ENCODE assay signal across 15 cellular contexts in the genomic region with DNA sequence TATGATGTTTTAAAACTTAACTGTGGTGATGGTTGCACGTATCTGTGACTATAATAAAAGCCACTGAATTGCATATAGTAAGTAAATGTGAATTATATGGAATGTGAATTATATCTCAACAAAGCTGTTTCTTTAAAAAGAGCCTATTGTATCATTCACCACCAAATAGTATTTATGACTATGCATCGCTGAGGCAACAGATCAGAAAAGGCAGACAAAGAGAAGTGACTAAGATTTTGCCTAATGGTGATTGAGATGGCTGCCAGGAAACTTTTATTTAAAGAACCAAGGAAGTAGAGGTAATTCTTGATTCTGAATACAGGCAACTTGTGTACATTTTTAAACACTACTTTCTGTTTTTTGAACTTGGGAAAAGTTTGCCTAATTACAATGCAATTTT.
"Had no signal": no experiment of that assay in that cellular context is flagged by ENCODE, and none has a peak within 500 bp of the region (broad histone marks: within the 10 kb centered on the region; RNA-seq: fewer than 3 reads in every experiment).

No MANE protein-coding gene starts in this region.

- H3K9me3 Mint-ChIP-seq: activated CD4-positive, alpha-beta memory T cell treated with anti-CD3 and anti-CD28 coated beads for 36 hours; activated naive CD4-positive, alpha-beta T cell treated with anti-CD3 and anti-CD28 coated beads, Interleukin-2, amount 50 U/mL, for 72 hours; T-cell had no signal

- H3K9me3 ChIP-seq: SK-N-SH had no signal

- H3K4me3 Mint-ChIP-seq: activated CD4-positive, alpha-beta memory T cell treated with anti-CD3 and anti-CD28 coated beads for 36 hours; activated CD4-positive, alpha-beta T cell treated with anti-CD3 and anti-CD28 coated beads for 36 hours; activated CD8-positive, alpha-beta memory T cell treated with anti-CD3 and anti-CD28 coated beads, Interleukin-2, amount 10 ng/mL, durations not matched to agents 7 days and 5 days; T-cell had no signal

- H3K27ac ChIP-seq: VCaP had no signal

- H3K4me2 ChIP-seq: SK-N-SH had no signal

- H3K27me3 Mint-ChIP-seq: activated CD4-positive, alpha-beta memory T cell treated with anti-CD3 and anti-CD28 coated beads for 36 hours; activated CD4-positive, alpha-beta T cell treated with anti-CD3 and anti-CD28 coated beads for 36 hours; activated CD8-positive, alpha-beta memory T cell treated with anti-CD3 and anti-CD28 coated beads, Interleukin-2, amount 10 ng/mL, durations not matched to agents 7 days and 5 days; T-cell had no signal

- DNase-seq: activated CD4-positive, alpha-beta memory T cell treated with anti-CD3 and anti-CD28 coated beads for 36 hours; activated CD4-positive, alpha-beta T cell treated with anti-CD3 and anti-CD28 coated beads for 36 hours; activated CD8-positive, alpha-beta memory T cell treated with anti-CD3 and anti-CD28 coated beads, Interleukin-2, amount 10 ng/mL, durations not matched to agents 7 days and 5 days; activated gamma-delta T cell; activated T-cell treated with anti-CD3 and anti-CD28 coated beads, Interleukin-2, amount 50 U/mL, for 1 hour; amygdala; glutamatergic neuron; hypothalamus; left ventricle myocardium superior; SK-N-SH; stimulated activated CD4-positive, alpha-beta T cell treated with anti-CD3 and anti-CD28 coated beads, Interleukin-1b, Interleukin-23, amount 100 ng/mL, for 48 hours; T-cell; T1000 had no signal

- H3K9ac ChIP-seq: SK-N-SH had no signal

- H3K4me1 Mint-ChIP-seq: activated CD4-positive, alpha-beta T cell treated with anti-CD3 and anti-CD28 coated beads for 36 hours; activated CD8-positive, alpha-beta memory T cell treated with anti-CD3 and anti-CD28 coated beads, Interleukin-2, amount 10 ng/mL, durations not matched to agents 7 days and 5 days had no signal

- ATAC-seq: activated CD4-positive, alpha-beta T cell treated with anti-CD3 and anti-CD28 coated beads for 36 hours; activated CD8-positive, alpha-beta memory T cell treated with anti-CD3 and anti-CD28 coated beads, Interleukin-2, amount 10 ng/mL, durations not matched to agents 7 days and 5 days; left ventricle myocardium superior; T-cell had no signal

- H3K27ac Mint-ChIP-seq: activated CD4-positive, alpha-beta memory T cell treated with anti-CD3 and anti-CD28 coated beads for 36 hours; activated CD4-positive, alpha-beta T cell treated with anti-CD3 and anti-CD28 coated beads for 36 hours; activated CD8-positive, alpha-beta memory T cell treated with anti-CD3 and anti-CD28 coated beads, Interleukin-2, amount 10 ng/mL, durations not matched to agents 7 days and 5 days; activated naive CD4-positive, alpha-beta T cell treated with anti-CD3 and anti-CD28 coated beads, Interleukin-2, amount 50 U/mL, for 72 hours; T-cell had no signal
